ENCODE assay signal across 9 cellular contexts in the genomic region with DNA sequence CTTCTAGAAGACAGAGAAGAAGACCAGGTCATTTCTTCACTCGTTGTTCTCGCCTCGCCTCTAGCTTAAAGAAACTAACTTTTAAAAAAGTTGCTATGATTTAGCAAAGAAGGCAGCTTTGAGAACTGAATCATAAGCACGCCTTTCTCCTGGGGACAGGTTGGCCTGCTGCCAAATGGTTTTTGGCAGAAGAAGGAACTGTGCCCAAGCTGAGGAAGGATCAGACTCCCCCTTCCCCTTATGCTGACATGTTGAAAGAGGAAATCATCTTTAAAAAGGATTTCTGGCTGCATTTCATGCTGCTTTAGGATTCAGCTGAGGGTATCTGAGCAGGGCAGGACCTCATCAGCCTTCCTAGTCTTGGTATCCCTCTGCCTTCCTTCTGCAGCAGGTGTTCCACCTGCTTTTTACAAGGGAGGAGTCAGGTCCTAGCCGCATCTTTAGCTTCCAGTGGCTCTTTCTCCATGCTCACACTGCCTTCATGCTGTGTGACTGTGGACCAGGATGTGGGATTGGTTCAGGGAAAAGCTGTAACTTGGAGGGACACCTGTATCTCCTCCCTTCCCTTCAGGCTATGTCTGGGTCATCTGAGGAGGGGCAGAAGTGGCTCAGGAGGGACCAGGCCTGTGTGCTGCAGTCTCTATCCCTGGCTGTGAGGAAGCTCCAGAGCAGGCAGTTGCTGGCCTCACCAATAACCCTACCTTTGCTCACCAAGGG.
DNase-seq lines count a peak whose midpoint lies in the region; ATAC-seq and TF ChIP-seq lines count a peak whose summit lies in the region.
"Had no signal": no experiment of that assay in that cellular context is flagged by ENCODE, and none has a peak within 500 bp of the region (broad histone marks: within the 10 kb centered on the region; RNA-seq: fewer than 3 reads in every experiment).

No MANE protein-coding gene starts in this region.

- DNase-seq in GF-D8 (lab: John Stamatoyannopoulos, UW) (peak; percentile 71), SIG-M5 (lab: John Stamatoyannopoulos, UW) (peak; percentile 62), fibroblast of pulmonary artery (ENCODE audit: low read depth) (peak; percentile 92), retinal pigment epithelial cell (ENCODE audit: low read depth) (peak; percentile 63)
- DNase-seq in stimulated activated CD4-positive, alpha-beta T cell treated with anti-CD3 and anti-CD28 coated beads, Interleukin-12 subunit alpha, Interleukin-12 subunit beta, amount 100 ng/mL, for 4 hours: no peak

- H3K4me3 ChIP-seq in fibroblast of pulmonary artery (replicated peaks; ENCODE audit: low read depth, low read length) (no peak overlapping the region), retinal pigment epithelial cell (ENCODE audit: low read length) (no peak overlapping the region)

- ATAC-seq in GM21423 (IDR thresholded peaks at IDR 0.05; ENCODE audit: unreplicated experiment): no peak
- ATAC-seq in GM19324 (IDR thresholded peaks at IDR 0.05; ENCODE audit: low FRiP score, unreplicated experiment): no peak
- no peak for ATAC-seq in GM18511 (IDR thresholded peaks at IDR 0.05; ENCODE audit: unreplicated experiment)
- ATAC-seq: foreskin keratinocyte had no signal

- no peak for TF ChIP-seq CTCF in fibroblast of pulmonary artery (IDR thresholded peaks at IDR 0.05; ENCODE audit: low read length, missing control alignments)
- TF ChIP-seq CTCF in retinal pigment epithelial cell (conservative IDR thresholded peaks at IDR 0.05; ENCODE audit: low read depth, low read length): no peak
